Comparison of ENCODE assay signal across 28 cellular contexts in the genomic region with DNA sequence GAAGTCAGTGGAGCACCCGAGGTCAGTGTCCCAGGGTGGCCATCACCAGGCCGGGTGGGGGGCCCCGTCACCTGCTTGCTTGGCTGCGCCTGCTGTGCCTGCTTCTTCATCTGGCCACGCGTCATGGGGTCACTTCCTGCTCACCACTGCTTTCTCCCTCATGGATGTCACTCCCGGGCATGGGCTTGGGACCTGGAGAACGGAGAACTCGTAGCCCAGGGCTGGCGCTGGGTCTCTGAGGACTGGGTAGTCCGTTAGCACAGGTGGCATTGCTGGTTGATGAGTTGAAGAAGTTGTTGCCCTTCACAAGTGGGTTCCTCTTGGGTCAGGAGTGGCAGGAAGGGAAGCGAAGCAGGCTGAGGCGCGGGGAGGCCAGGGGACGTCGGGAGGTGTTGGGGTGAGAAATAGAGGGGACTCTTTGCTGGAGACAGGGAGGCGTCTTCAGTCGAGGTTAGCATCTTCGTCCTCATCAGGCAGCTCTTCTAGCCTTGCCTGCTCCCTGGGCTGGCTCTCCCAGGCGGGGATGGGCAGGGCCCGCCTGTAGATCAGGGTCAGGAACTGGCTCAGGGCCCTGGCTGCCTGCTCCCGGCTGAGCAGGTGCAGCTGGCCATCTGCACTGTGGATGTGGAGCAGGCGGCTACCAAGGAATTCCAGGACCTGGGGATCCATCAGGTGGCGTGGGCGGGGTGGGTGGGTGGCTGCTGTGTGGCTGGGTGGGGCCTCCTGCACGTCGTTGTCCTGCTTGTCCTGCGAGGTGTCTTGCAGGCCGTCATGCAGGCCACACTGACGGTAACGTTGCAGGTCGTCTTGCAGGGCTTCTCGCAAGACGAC. TPM values are rescaled to one million over a fixed set of nuclear protein-coding genes. Genes with fewer than 3 reads are reported as not detected.
"Had no signal": no experiment of that assay in that cellular context is flagged by ENCODE, and none has a peak within 500 bp of the region (broad histone marks: within the 10 kb centered on the region; RNA-seq: fewer than 3 reads in every experiment).

No MANE protein-coding gene starts in this region.

- H3K4me1 ChIP-seq: colonic mucosa, esophagus squamous epithelium, gastroesophageal sphincter, prostate gland, stomach, transverse colon had no signal

- H3K9me3 Mint-ChIP-seq: central memory CD8-positive, alpha-beta T cell had no signal

- ATAC-seq: gastroesophageal sphincter; left lobe of liver; naive thymus-derived CD4-positive, alpha-beta T cell; sciatic nerve had no signal

- H3K4me3 ChIP-seq: colonic mucosa, esophagus squamous epithelium, gastroesophageal sphincter, hepatocyte, lung, ovary, prostate gland, stomach, thoracic aorta, transverse colon had no signal

- H3K27me3 ChIP-seq: colonic mucosa, hepatocyte, ovary, transverse colon had no signal

- H3K36me3 ChIP-seq: colonic mucosa, esophagus squamous epithelium, gastroesophageal sphincter, ovary, prostate gland, thoracic aorta, transverse colon had no signal

- H3K9me3 ChIP-seq: colonic mucosa, esophagus squamous epithelium, gastroesophageal sphincter, ovary, prostate gland, thoracic aorta, transverse colon had no signal

- H3K4me1 Mint-ChIP-seq: central memory CD8-positive, alpha-beta T cell; naive thymus-derived CD4-positive, alpha-beta T cell had no signal

- H3K4me3 Mint-ChIP-seq: central memory CD8-positive, alpha-beta T cell; naive thymus-derived CD4-positive, alpha-beta T cell; nephron progenitor cell had no signal

- H3K27ac Mint-ChIP-seq: naive thymus-derived CD4-positive, alpha-beta T cell; nephron progenitor cell had no signal

- H3K36me3 Mint-ChIP-seq: naive thymus-derived CD4-positive, alpha-beta T cell had no signal

- DNase-seq: colonic mucosa; dermis blood vessel endothelial cell; esophagus squamous epithelium; foreskin fibroblast; glutamatergic neuron; kidney glomerular epithelial cell; mesenchymal stem cell; midbrain; naive thymus-derived CD4-positive, alpha-beta T cell; nephron progenitor cell; nucleus accumbens; stimulated activated CD4-positive, alpha-beta T cell treated with anti-CD3 and anti-CD28 coated beads, Interleukin-2, amount 100 ng/mL, for 24 hours; stimulated activated CD4-positive, alpha-beta T cell treated with anti-CD3 and anti-CD28 coated beads, Interleukin-4, amount 100 ng/mL, for 4 hours; stimulated activated naive CD4-positive, alpha-beta T cell; stomach; transverse colon had no signal

- H3K27ac ChIP-seq: colonic mucosa, esophagus squamous epithelium, gastroesophageal sphincter, hepatocyte, ovary, prostate gland, stomach, thoracic aorta, transverse colon had no signal

RNA-seq across cellular contexts. Expression of gene RTL1, which starts 23.0 kb away (rescaled TPM):
- total RNA-seq: bronchial epithelial cell; colonic mucosa; dermis blood vessel endothelial cell; esophagus squamous epithelium; left lobe of liver; naive thymus-derived CD4-positive, alpha-beta T cell; renal cortical epithelial cell; sciatic nerve; stomach; thoracic aorta; transverse colon; ureter had no signal
- polyA plus RNA-seq: naive thymus-derived CD4-positive, alpha-beta T cell; stomach had no signal

RNA-seq across cellular contexts. Expression of gene MEG3, which starts 54.6 kb away (rescaled TPM):
- total RNA-seq: hepatocyte had no signal
- polyA plus RNA-seq: hepatocyte; naive thymus-derived CD4-positive, alpha-beta T cell had no signal
